22 cellular contexts compared by ENCODE assay signal in genomic region chr1:69702085-69702484, GRCh38.
DNase-seq lines count a peak whose midpoint lies in the region; ATAC-seq and TF ChIP-seq lines count a peak whose summit lies in the region.
"Had no signal": no experiment of that assay in that cellular context is flagged by ENCODE, and none has a peak within 500 bp of the region (broad histone marks: within the 10 kb centered on the region; RNA-seq: fewer than 3 reads in every experiment).

No MANE protein-coding gene starts in this region.

- no peak overlapping the region for H3K4me3 ChIP-seq in epithelial cell of esophagus (ENCODE audit: low read length)
- H3K4me3 ChIP-seq: A549; BLaER1 treated with 17β-estradiol and CSF1 and Interleukin-3, amounts not matched to agents 10 nM and 100 nM; HAP-1 had no signal

- intact Hi-C loops in left colon (cut with DNase I, micrococcal nuclease), result no loop called here

- TF ChIP-seq CTCF in epithelial cell of esophagus (IDR thresholded peaks at IDR 0.05; ENCODE audit: insufficient read depth, low read depth, low read length, missing control alignments), result no peak

- no peak for ATAC-seq in left colon
- ATAC-seq: A549, Panc1, SK-N-SH treated with all-trans-retinoic acid at 6 μM for 48 hours had no signal

- DNase-seq in NCI-H748 (lab: John Stamatoyannopoulos, UW; ENCODE audit: unreplicated experiment) (peak; percentile 6), NCI-H748 treated with DMSO at 0.1 percent for 48 hours (lab: John Stamatoyannopoulos, UW) (no peak), NCI-H446 treated with DMSO at 0.1 percent for 48 hours (lab: John Stamatoyannopoulos, UW) (peak; percentile 23), epithelial cell of esophagus (ENCODE audit: low read depth) (peak; percentile 82), NCI-H2029 (lab: John Stamatoyannopoulos, UW) (no peak), C1 segment of cervical spinal cord (lab: John Stamatoyannopoulos, UW) (no peak), left colon (no peak)
- DNase-seq: AML-193; Caco-2; CD4-positive, alpha-beta memory T cell; DMS79 treated with DMSO at 0.1 percent for 48 hours; GOT3; HFFc6; KBM-7; MM.1S; NCI-H2029 treated with DMSO at 0.1 percent for 48 hours; NCI-H524 treated with DMSO at 0.1 percent for 48 hours had no signal

Comparison
In these comparisons a context has a peak if more than half of its experiments do, and no peak if none do; other contexts are left out.
1. DNase-seq: peak in NCI-H748 (single experiment), NCI-H446 treated with DMSO at 0.1 percent for 48 hours (single experiment) and epithelial cell of esophagus (single experiment); none in NCI-H748 treated with DMSO at 0.1 percent for 48 hours (single experiment), NCI-H2029 (single experiment), C1 segment of cervical spinal cord (0 of 14) and left colon (0 of 2).